Comparison of ENCODE assay signal across 20 cellular contexts in genomic region chr2:60333264-60333663, GRCh38.
"Had no signal": no experiment of that assay in that cellular context is flagged by ENCODE, and none has a peak within 500 bp of the region (broad histone marks: within the 10 kb centered on the region; RNA-seq: fewer than 3 reads in every experiment).

No MANE protein-coding gene starts in this region.

- H3K27me3 Mint-ChIP-seq: T-helper 17 cell had no signal

- H3K36me3 Mint-ChIP-seq: activated naive CD8-positive, alpha-beta T cell treated with anti-CD3 and anti-CD28 coated beads, Interleukin-2, amount 10 ng/mL, durations not matched to agents 7 days and 5 days had no signal

- DNase-seq: activated CD4-positive, alpha-beta T cell treated with anti-CD3 and anti-CD28 coated beads for 4 hours; activated CD4-positive, alpha-beta T cell treated with anti-CD3 and anti-CD28 coated beads, Interleukin-2, amount 50 U/mL, for 4 hours; activated CD8-positive, alpha-beta memory T cell treated with anti-CD3 and anti-CD28 coated beads, Interleukin-2, amount 50 U/mL, for 48 hours; activated CD8-positive, alpha-beta T cell treated with anti-CD3 and anti-CD28 coated beads, Interleukin-2, amount 10 ng/mL, durations not matched to agents 7 days and 5 days; activated naive CD4-positive, alpha-beta T cell treated with anti-CD3 and anti-CD28 coated beads, Interleukin-2, amount 50 U/mL, for 16 hours; activated naive CD8-positive, alpha-beta T cell treated with anti-CD3 and anti-CD28 coated beads, Interleukin-2, amount 10 ng/mL, durations not matched to agents 7 days and 5 days; activated T-cell treated with anti-CD3 and anti-CD28 coated beads, Interleukin-2, amount 50 U/mL, for 1 hour; adrenal gland; anterior cingulate cortex; central memory CD4-positive, alpha-beta T cell; MM.1S; NCI-H1048; NCI-H146; NCI-H187 treated with DMSO at 0.1 percent for 48 hours; NCI-H2081 treated with DMSO at 0.1 percent for 48 hours; NCI-H446; SIG-M5; T-helper 17 cell; T1000 had no signal

- H3K4me1 ChIP-seq: adrenal gland had no signal

- H3K9me3 Mint-ChIP-seq: activated naive CD8-positive, alpha-beta T cell treated with anti-CD3 and anti-CD28 coated beads, Interleukin-2, amount 10 ng/mL, durations not matched to agents 7 days and 5 days had no signal

- H3K4me3 ChIP-seq: adrenal gland had no signal

- H3K27me3 ChIP-seq: adrenal gland had no signal

- ATAC-seq: activated CD8-positive, alpha-beta T cell treated with anti-CD3 and anti-CD28 coated beads, Interleukin-2, amount 10 ng/mL, durations not matched to agents 7 days and 5 days; T-helper 17 cell had no signal

- H3K27ac Mint-ChIP-seq: activated CD8-positive, alpha-beta T cell treated with anti-CD3 and anti-CD28 coated beads, Interleukin-2, amount 10 ng/mL, durations not matched to agents 7 days and 5 days; activated naive CD8-positive, alpha-beta T cell treated with anti-CD3 and anti-CD28 coated beads, Interleukin-2, amount 10 ng/mL, durations not matched to agents 7 days and 5 days; T-helper 17 cell had no signal

- H3K27ac ChIP-seq: adrenal gland, VCaP had no signal

- H3K4me3 Mint-ChIP-seq: activated CD8-positive, alpha-beta T cell treated with anti-CD3 and anti-CD28 coated beads, Interleukin-2, amount 10 ng/mL, durations not matched to agents 7 days and 5 days; activated naive CD8-positive, alpha-beta T cell treated with anti-CD3 and anti-CD28 coated beads, Interleukin-2, amount 10 ng/mL, durations not matched to agents 7 days and 5 days; T-helper 17 cell had no signal

- H3K4me1 Mint-ChIP-seq: activated naive CD8-positive, alpha-beta T cell treated with anti-CD3 and anti-CD28 coated beads, Interleukin-2, amount 10 ng/mL, durations not matched to agents 7 days and 5 days; T-helper 17 cell had no signal

- H3K36me3 ChIP-seq: adrenal gland had no signal
